8 cellular contexts compared by ENCODE assay signal in the genomic region with DNA sequence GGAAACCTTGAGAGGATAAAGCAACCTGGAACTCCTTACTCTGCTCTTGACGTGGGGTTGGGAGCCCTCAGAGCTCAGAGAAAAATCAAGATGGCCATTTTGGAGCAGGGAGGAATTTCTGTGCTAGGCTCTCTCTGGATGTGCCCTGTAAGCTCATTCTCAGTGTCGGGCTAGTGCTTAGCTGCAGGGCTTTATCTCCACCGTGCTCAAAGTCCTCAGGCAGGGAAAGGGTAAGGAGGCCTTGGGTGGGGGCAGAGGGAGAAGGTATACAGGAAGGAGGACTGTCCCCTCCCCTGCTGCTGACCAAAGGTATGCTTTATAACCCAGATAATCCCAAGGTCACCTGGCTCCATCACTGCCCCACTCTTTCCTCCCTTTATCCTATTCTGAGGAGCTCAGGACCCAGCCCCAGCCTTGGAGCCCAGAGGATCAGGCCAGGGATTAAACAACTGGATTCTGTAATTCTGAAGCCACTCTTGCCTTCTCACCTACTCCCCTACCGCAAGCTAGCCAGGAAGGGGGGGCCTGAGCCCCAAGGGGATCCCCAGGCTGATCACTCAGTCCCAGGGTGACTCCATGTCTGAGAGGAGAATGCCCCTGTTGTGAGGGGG. TPM values are rescaled to one million over a fixed set of nuclear protein-coding genes. Genes with fewer than 3 reads are reported as not detected.
DNase-seq lines count a peak whose midpoint lies in the region; ATAC-seq, FAIRE-seq and TF ChIP-seq lines count a peak whose summit lies in the region.

No MANE protein-coding gene starts in this region.

- H3K27ac Mint-ChIP-seq in CD4-positive, alpha-beta T cell, result peak overlapping the region; percentile 3
- peak overlapping the region; percentile 75 for H3K27ac Mint-ChIP-seq in neural crest cell (ENCODE audit: unreplicated experiment)

- H3K27ac ChIP-seq in CD4-positive, alpha-beta T cell (ENCODE audit: low read depth, low read length), result no peak overlapping the region
- H3K27ac ChIP-seq in OCI-LY7 (ENCODE audit: low read depth, low read length, poor library complexity, severe bottlenecking) (no peak overlapping the region), endothelial cell of umbilical vein (ENCODE audit: insufficient read depth, low read depth, low read length) (no peak overlapping the region)

- no peaks in the 10 kb centered on the region for H3K79me2 ChIP-seq in OCI-LY7 (ENCODE audit: insufficient read depth, low read depth, low read length)
- no peaks in the 10 kb centered on the region for H3K79me2 ChIP-seq in endothelial cell of umbilical vein (ENCODE audit: control insufficient read depth, insufficient read depth, low read length)

- dilution Hi-C loops in endothelial cell of umbilical vein (cut with MboI; ENCODE audit: extremely low pct_ligation_motif_present, low sequenced_read_pairs), result no loop called here

- no peaks in the 10 kb centered on the region for H3K9me3 Mint-ChIP-seq in CD4-positive, alpha-beta T cell
- no peaks in the 10 kb centered on the region for H3K9me3 Mint-ChIP-seq in neural crest cell

- no peaks in the 10 kb centered on the region for H3K9me3 ChIP-seq in CD4-positive, alpha-beta T cell (ENCODE audit: control insufficient read depth, low read length)
- no peaks in the 10 kb centered on the region for H3K9me3 ChIP-seq in OCI-LY7 (ENCODE audit: low read length)
- no peaks in the 10 kb centered on the region for H3K9me3 ChIP-seq in endothelial cell of umbilical vein (replicated peaks; ENCODE audit: control insufficient read depth, insufficient read depth, low read length)

- no peaks in the 10 kb centered on the region for H3K27me3 Mint-ChIP-seq in CD4-positive, alpha-beta T cell
- H3K27me3 Mint-ChIP-seq in neural crest cell (ENCODE audit: low read depth), result no peaks in the 10 kb centered on the region

- intact Hi-C loops in CD4-positive, alpha-beta T cell (cut with DNase I, micrococcal nuclease), result loop anchor here (5.0 kb wide), 3 partner anchors 46 to 106 kb away; a partner anchor contains a TSS
- intact Hi-C loops in OCI-LY7 (cut with micrococcal nuclease; ENCODE audit: unreplicated experiment) (no loop called here), endothelial cell of umbilical vein (cut with micrococcal nuclease) (no loop called here)

- no peak overlapping the region for H3K9ac ChIP-seq in endothelial cell of umbilical vein (replicated peaks; ENCODE audit: extremely low read depth, insufficient read depth, low read length)

- no peak for TF ChIP-seq POLR2A in endothelial cell of umbilical vein (IDR thresholded peaks at IDR 0.05; ENCODE audit: low read depth, low read length)

- peaks cover 31% of the 10 kb centered on the region for H3K36me3 Mint-ChIP-seq in CD4-positive, alpha-beta T cell (ENCODE audit: low read depth)
- peaks cover 6% of the 10 kb centered on the region for H3K36me3 Mint-ChIP-seq in neural crest cell (ENCODE audit: low read depth)

- POLR2A ChIA-PET in CD4-positive, alpha-beta T cell (lab: Charles Lee), result interaction anchor here (0.9 to 2.7 kb wide), 4 partner anchors 9 to 57 kb away, joined by 3 to 28 read pairs (median 4); a partner anchor contains a TSS
- POLR2A ChIA-PET in OCI-LY7 (lab: Charles Lee) (interaction anchor here (1.2 to 1.4 kb wide), 2 partner anchors 8 to 46 kb away, joined by 4 to 10 read pairs; a partner anchor contains a TSS), endothelial cell of umbilical vein (lab: Charles Lee) (interaction anchor here (0.5 to 0.9 kb wide), 2 partner anchors 9 to 918 kb away, joined by 3 read pairs; a partner anchor contains a TSS)

- H3K4me1 ChIP-seq in OCI-LY7 (ENCODE audit: insufficient read depth, low read length, poor library complexity, severe bottlenecking) (peaks cover 19% of the 10 kb centered on the region), endothelial cell of umbilical vein (ENCODE audit: control insufficient read depth, extremely low read depth, insufficient read depth, low read length) (peaks cover 7% of the 10 kb centered on the region)

- H4K20me1 ChIP-seq in OCI-LY7 (ENCODE audit: insufficient read depth, low read length) (peaks cover 3% of the 10 kb centered on the region; the same call in 1 of the 2 replicates), endothelial cell of umbilical vein (replicated peaks; ENCODE audit: control insufficient read depth, extremely low read depth, insufficient read depth, low read length) (no peaks in the 10 kb centered on the region)

- no peak for ATAC-seq in CD4-positive, alpha-beta T cell (ENCODE audit: poor library complexity)
- ATAC-seq in GM21360 (IDR thresholded peaks at IDR 0.05; ENCODE audit: unreplicated experiment), result no peak
- ATAC-seq in HG02623 (IDR thresholded peaks at IDR 0.05; ENCODE audit: unreplicated experiment), result no peak

- peak overlapping the region; percentile 40 for H3K4me3 Mint-ChIP-seq in CD4-positive, alpha-beta T cell
- H3K4me3 Mint-ChIP-seq in neural crest cell, result peak overlapping the region; percentile 84

- no peaks in the 10 kb centered on the region for H3K9me1 ChIP-seq in endothelial cell of umbilical vein (replicated peaks; ENCODE audit: control insufficient read depth, extremely low read depth, insufficient read depth, low read length)

- peaks cover 28% of the 10 kb centered on the region for H3K4me1 Mint-ChIP-seq in CD4-positive, alpha-beta T cell (ENCODE audit: low read depth)
- H3K4me1 Mint-ChIP-seq in neural crest cell, result peaks cover 31% of the 10 kb centered on the region

- H3K4me2 ChIP-seq in OCI-LY7 (ENCODE audit: low read length), result peak overlapping the region; percentile 91
- H3K4me2 ChIP-seq in endothelial cell of umbilical vein (ENCODE audit: insufficient read depth, low read length), result peak overlapping the region; percentile 61

- no peak for DNase-seq in CD4-positive, alpha-beta T cell
- DNase-seq in OCI-LY7 (ENCODE audit: low spot score) (no peak), endothelial cell of umbilical vein (ENCODE audit: low read depth, low spot score) (no peak), neural crest cell (ENCODE audit: low read depth, low spot score) (no peak), EL (no peak), NCI-H1694 (lab: John Stamatoyannopoulos, UW) (no peak)

- H3K4me3 ChIP-seq in OCI-LY7 (ENCODE audit: low read depth, low read length, poor library complexity, severe bottlenecking) (peak overlapping the region; percentile 82), endothelial cell of umbilical vein (replicated peaks in 1 of 3; ENCODE audit: insufficient read depth in 1 of 3, low read depth in 1 of 3, low read length in 3 of 3) (peak overlapping the region in 1 of 3 experiments; percentile 63)

- BruUV-seq in OCI-LY7 (replicated peaks; lab: Mats Ljungman, UMichigan) (no TSS peak), endothelial cell of umbilical vein (replicated peaks; lab: Mats Ljungman, UMichigan) (TSS peak; percentile 7)

- FAIRE-seq in endothelial cell of umbilical vein (lab: Jason Lieb, UNC), result no peak

- H2AFZ ChIP-seq in OCI-LY7 (ENCODE audit: low read length), result no peak overlapping the region
- H2AFZ ChIP-seq in endothelial cell of umbilical vein (ENCODE audit: low read depth, low read length), result no peak overlapping the region

- H3K36me3 ChIP-seq in OCI-LY7 (ENCODE audit: insufficient read depth, low read length) (peaks cover 34% of the 10 kb centered on the region), endothelial cell of umbilical vein (ENCODE audit: control insufficient read depth in 2 of 2, extremely low read depth in 1 of 2, insufficient read depth in 2 of 2, low read length in 2 of 2) (peaks cover 2 to 6% of the 10 kb centered on the region in 2 experiments)

- CTCF ChIA-PET in CD4-positive, alpha-beta T cell (lab: Charles Lee), result interaction anchor here (1.2 kb wide), 1 partner anchor 46 kb away, joined by 3 read pairs; no protein-coding TSS in a partner anchor
- CTCF ChIA-PET in OCI-LY7 (lab: Charles Lee; ENCODE audit: unreplicated experiment), result no interaction called here
- CTCF ChIA-PET in endothelial cell of umbilical vein (lab: Charles Lee), result interaction anchor here (1.0 to 3.2 kb wide), 3 partner anchors 9 to 47 kb away, joined by 3 to 34 read pairs (median 7); a partner anchor contains a TSS

- H3K27me3 ChIP-seq in CD4-positive, alpha-beta T cell (ENCODE audit: control insufficient read depth, insufficient read depth, low read length), result no peaks in the 10 kb centered on the region
- no peaks in the 10 kb centered on the region for H3K27me3 ChIP-seq in endothelial cell of umbilical vein (ENCODE audit: control insufficient read depth in 2 of 2, insufficient read depth in 2 of 2, low read length in 2 of 2)

- no peaks in the 10 kb centered on the region for H3K9me2 ChIP-seq in OCI-LY7 (ENCODE audit: insufficient read depth, low read length)

- no peak for TF ChIP-seq CTCF in CD4-positive, alpha-beta T cell (IDR thresholded peaks at IDR 0.05)
- no peak for TF ChIP-seq CTCF in OCI-LY7 (conservative IDR thresholded peaks at IDR 0.05; ENCODE audit: low read length)
- no peak for TF ChIP-seq CTCF in endothelial cell of umbilical vein (IDR thresholded peaks at IDR 0.05; ENCODE audit: extremely low read depth in 1 of 2, insufficient read depth in 1 of 2, low read depth in 1 of 2, low read length in 2 of 2)
- TF ChIP-seq CTCF in neural crest cell (conservative IDR thresholded peaks at IDR 0.05), result no peak

RNA-seq across cellular contexts. Expression of a gene that starts 1.1 kb away (rescaled TPM):
- 1 to 10 TPM; 2.9 to 4.0 TPM for total RNA-seq in CD4-positive, alpha-beta T cell
- total RNA-seq in OCI-LY7 (2014; rRNA removed; shearing (Covaris generic)), result 9.4 and 13.9 TPM in 2 replicates
- 5.1 and 7.2 TPM in 2 replicates for total RNA-seq in OCI-LY7 (2022)
- total RNA-seq in endothelial cell of umbilical vein, result 9.8 and 11.3 TPM in 2 replicates
- 15.7 and 16.2 TPM in 2 replicates for polyA plus RNA-seq in endothelial cell of umbilical vein
- polyA plus RNA-seq in endothelial cell of umbilical vein (2011; cell fraction: cytosol; rRNA removed), result 12.8 and 13.7 TPM in 2 replicates
- polyA plus RNA-seq in endothelial cell of umbilical vein (2011; cell fraction: nucleus; rRNA removed), result 24.3 and 25.4 TPM in 2 replicates
- 9.2 and 12.6 TPM in 2 replicates for polyA plus RNA-seq in endothelial cell of umbilical vein (2012)
- polyA minus RNA-seq in endothelial cell of umbilical vein, result 13.1 and 16.5 TPM in 2 replicates
- 21.6 TPM for polyA minus RNA-seq in endothelial cell of umbilical vein (2011; cell fraction: cytosol; rRNA and poly(A)+ RNA removed)
- polyA minus RNA-seq in endothelial cell of umbilical vein (2011; cell fraction: nucleus; rRNA and poly(A)+ RNA removed), result 4.8 and 6.3 TPM in 2 replicates
- total RNA-seq in neural crest cell, result 12.3 and 14.7 TPM in 2 replicates

RNA-seq across cellular contexts. Expression of a gene that starts 8.6 kb away (rescaled TPM):
- 1 to 10 TPM in 1 of 2 experiments, under 1 TPM in 1; 0.81 to 1.1 TPM for total RNA-seq in CD4-positive, alpha-beta T cell
- 20.9 and 22.5 TPM in 2 replicates for total RNA-seq in OCI-LY7 (2014; rRNA removed; shearing (Covaris generic))
- total RNA-seq in OCI-LY7 (2022) (18.6 and 22.6 TPM in 2 replicates), endothelial cell of umbilical vein (5.2 and 5.9 TPM in 2 replicates), neural crest cell (4.6 and 5.4 TPM in 2 replicates)
- polyA plus RNA-seq in endothelial cell of umbilical vein, result 3.4 and 3.7 TPM in 2 replicates
- 2.0 and 2.8 TPM in 2 replicates for polyA plus RNA-seq in endothelial cell of umbilical vein (2011; cell fraction: cytosol; rRNA removed)
- 2.1 and 2.6 TPM in 2 replicates for polyA plus RNA-seq in endothelial cell of umbilical vein (2011; cell fraction: nucleus; rRNA removed)
- 2.5 and 3.6 TPM in 2 replicates for polyA plus RNA-seq in endothelial cell of umbilical vein (2012)
- 1.1 and 1.6 TPM in 2 replicates for polyA minus RNA-seq in endothelial cell of umbilical vein
- polyA minus RNA-seq in endothelial cell of umbilical vein (2011; cell fraction: cytosol; rRNA and poly(A)+ RNA removed), result 6.6 TPM
- 1.8 and 1.9 TPM in 2 replicates for polyA minus RNA-seq in endothelial cell of umbilical vein (2011; cell fraction: nucleus; rRNA and poly(A)+ RNA removed)

RNA-seq across cellular contexts. Expression of a gene that starts 48.1 kb away (rescaled TPM):
- total RNA-seq in CD4-positive, alpha-beta T cell, result 100 to 1,000 TPM; 216 to 228 TPM
- total RNA-seq in OCI-LY7 (2014; rRNA removed; shearing (Covaris generic)), result 66.5 and 76.1 TPM in 2 replicates
- total RNA-seq in OCI-LY7 (2022) (115 and 123 TPM in 2 replicates), endothelial cell of umbilical vein (71.2 and 77.6 TPM in 2 replicates), neural crest cell (71.8 and 72.3 TPM in 2 replicates)
- polyA plus RNA-seq in endothelial cell of umbilical vein, result 47.8 and 52.6 TPM in 2 replicates
- 55.8 and 61.1 TPM in 2 replicates for polyA plus RNA-seq in endothelial cell of umbilical vein (2011; cell fraction: cytosol; rRNA removed)
- polyA plus RNA-seq in endothelial cell of umbilical vein (2011; cell fraction: nucleus; rRNA removed), result 138 and 160 TPM in 2 replicates
- polyA plus RNA-seq in endothelial cell of umbilical vein (2012), result 43.7 and 52.6 TPM in 2 replicates
- 122 and 154 TPM in 2 replicates for polyA minus RNA-seq in endothelial cell of umbilical vein
- 22.6 TPM for polyA minus RNA-seq in endothelial cell of umbilical vein (2011; cell fraction: cytosol; rRNA and poly(A)+ RNA removed)
- polyA minus RNA-seq in endothelial cell of umbilical vein (2011; cell fraction: nucleus; rRNA and poly(A)+ RNA removed), result 78.5 and 108 TPM in 2 replicates

RNA-seq across cellular contexts. Expression of a gene that starts 58.0 kb away (rescaled TPM):
- 1 to 10 TPM; 3.3 to 3.4 TPM for total RNA-seq in CD4-positive, alpha-beta T cell
- 4.6 and 5.6 TPM in 2 replicates for total RNA-seq in OCI-LY7 (2014; rRNA removed; shearing (Covaris generic))
- total RNA-seq in OCI-LY7 (2022), result 15.3 and 17.3 TPM in 2 replicates
- total RNA-seq in endothelial cell of umbilical vein, result 13.1 and 16.3 TPM in 2 replicates
- polyA plus RNA-seq in endothelial cell of umbilical vein, result 5.1 and 5.9 TPM in 2 replicates
- polyA plus RNA-seq in endothelial cell of umbilical vein (2011; cell fraction: cytosol; rRNA removed), result 6.8 and 7.0 TPM in 2 replicates
- polyA plus RNA-seq in endothelial cell of umbilical vein (2011; cell fraction: nucleus; rRNA removed), result 3.1 and 5.1 TPM in 2 replicates
- polyA plus RNA-seq in endothelial cell of umbilical vein (2012), result 9.6 and 18.9 TPM in 2 replicates
- 5.0 and 5.5 TPM in 2 replicates for polyA minus RNA-seq in endothelial cell of umbilical vein
- 5.9 TPM for polyA minus RNA-seq in endothelial cell of umbilical vein (2011; cell fraction: cytosol; rRNA and poly(A)+ RNA removed)
- 2.3 and 4.4 TPM in 2 replicates for polyA minus RNA-seq in endothelial cell of umbilical vein (2011; cell fraction: nucleus; rRNA and poly(A)+ RNA removed)
- total RNA-seq in neural crest cell, result 20.8 and 20.9 TPM in 2 replicates

RNA-seq across cellular contexts. Expression of a gene that starts 58.1 kb away (rescaled TPM):
- total RNA-seq in CD4-positive, alpha-beta T cell, result 10 to 100 TPM; 64.4 to 70.5 TPM
- 109 and 124 TPM in 2 replicates for total RNA-seq in OCI-LY7 (2014; rRNA removed; shearing (Covaris generic))
- 154 and 169 TPM in 2 replicates for total RNA-seq in OCI-LY7 (2022)
- total RNA-seq in endothelial cell of umbilical vein, result 90.3 and 95.7 TPM in 2 replicates
- 75.4 and 92.8 TPM in 2 replicates for polyA plus RNA-seq in endothelial cell of umbilical vein
- 50.6 and 56.9 TPM in 2 replicates for polyA plus RNA-seq in endothelial cell of umbilical vein (2011; cell fraction: cytosol; rRNA removed)
- 379 and 412 TPM in 2 replicates for polyA plus RNA-seq in endothelial cell of umbilical vein (2011; cell fraction: nucleus; rRNA removed)
- polyA plus RNA-seq in endothelial cell of umbilical vein (2012), result 39.1 and 49.6 TPM in 2 replicates
- 122 and 134 TPM in 2 replicates for polyA minus RNA-seq in endothelial cell of umbilical vein
- 92.0 TPM for polyA minus RNA-seq in endothelial cell of umbilical vein (2011; cell fraction: cytosol; rRNA and poly(A)+ RNA removed)
- polyA minus RNA-seq in endothelial cell of umbilical vein (2011; cell fraction: nucleus; rRNA and poly(A)+ RNA removed), result 159 and 182 TPM in 2 replicates
- 101 and 104 TPM in 2 replicates for total RNA-seq in neural crest cell

Comparison
In these comparisons a context has a peak if more than half of its experiments do, and no peak if none do; other contexts are left out.
1. intact Hi-C loops: an anchor here in CD4-positive, alpha-beta T cell (5.0 kb wide); none called in OCI-LY7 and endothelial cell of umbilical vein.